In the genomic region with DNA sequence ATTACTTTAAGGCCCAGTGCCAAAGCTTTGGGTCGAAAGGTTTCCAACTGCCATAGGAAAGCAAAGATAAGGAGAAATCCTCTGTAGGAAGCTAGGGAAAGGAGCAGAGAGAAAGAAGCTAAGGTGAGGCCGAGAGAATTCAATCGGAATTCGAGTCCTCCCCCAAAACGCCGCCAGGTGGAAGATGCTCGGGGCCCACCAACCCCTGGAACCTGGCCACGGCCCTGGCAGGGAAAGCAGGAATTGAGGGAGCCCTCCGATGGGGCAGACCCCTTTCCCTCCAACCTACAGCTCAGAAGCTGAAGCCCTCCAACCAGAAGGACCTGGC, we compare ENCODE assay signal across 1 cellular context.
TF ChIP-seq lines count a peak whose summit lies in the region.

No MANE protein-coding gene starts in this region.

TF ChIP-seq in endothelial cell of umbilical vein, 7 proteins besides CTCF, POLR2A, EP300 and RAD21 (continued from another document):
- TF ChIP-seq, protein P1, sequence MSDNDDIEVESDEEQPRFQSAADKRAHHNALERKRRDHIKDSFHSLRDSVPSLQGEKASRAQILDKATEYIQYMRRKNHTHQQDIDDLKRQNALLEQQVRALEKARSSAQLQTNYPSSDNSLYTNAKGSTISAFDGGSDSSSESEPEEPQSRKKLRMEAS (IDR thresholded peaks at IDR 0.05; ENCODE audit: insufficient read depth, insufficient read length) = no peak
- TF ChIP-seq POLR2AphosphoS5 (IDR thresholded peaks at IDR 0.05; ENCODE audit: insufficient read depth, low read depth, low read length) (no peak), FOS (IDR thresholded peaks at IDR 0.05; ENCODE audit: borderline replicate concordance, insufficient read depth, low read length) (no peak)
